1 cellular context compared by ENCODE assay signal in genomic region chr3:48614044-48614443, GRCh38.
TF ChIP-seq lines count a peak whose summit lies in the region.

No MANE protein-coding gene starts in this region.

TF ChIP-seq in endothelial cell of umbilical vein, 7 proteins besides CTCF, POLR2A, EP300 and RAD21:
- TF ChIP-seq FOS (IDR thresholded peaks at IDR 0.05; ENCODE audit: borderline replicate concordance, insufficient read depth, low read length) = peak; percentile 81
- TF ChIP-seq GATA2 (IDR thresholded peaks at IDR 0.05; ENCODE audit: insufficient read depth, insufficient read length, low read depth, low read length) = no peak
- TF ChIP-seq JUN (IDR thresholded peaks at IDR 0.05; ENCODE audit: borderline replicate concordance, insufficient read depth, insufficient read length, low read depth) = peak; percentile 68
